1 cellular context compared by ENCODE assay signal in the genomic region with DNA sequence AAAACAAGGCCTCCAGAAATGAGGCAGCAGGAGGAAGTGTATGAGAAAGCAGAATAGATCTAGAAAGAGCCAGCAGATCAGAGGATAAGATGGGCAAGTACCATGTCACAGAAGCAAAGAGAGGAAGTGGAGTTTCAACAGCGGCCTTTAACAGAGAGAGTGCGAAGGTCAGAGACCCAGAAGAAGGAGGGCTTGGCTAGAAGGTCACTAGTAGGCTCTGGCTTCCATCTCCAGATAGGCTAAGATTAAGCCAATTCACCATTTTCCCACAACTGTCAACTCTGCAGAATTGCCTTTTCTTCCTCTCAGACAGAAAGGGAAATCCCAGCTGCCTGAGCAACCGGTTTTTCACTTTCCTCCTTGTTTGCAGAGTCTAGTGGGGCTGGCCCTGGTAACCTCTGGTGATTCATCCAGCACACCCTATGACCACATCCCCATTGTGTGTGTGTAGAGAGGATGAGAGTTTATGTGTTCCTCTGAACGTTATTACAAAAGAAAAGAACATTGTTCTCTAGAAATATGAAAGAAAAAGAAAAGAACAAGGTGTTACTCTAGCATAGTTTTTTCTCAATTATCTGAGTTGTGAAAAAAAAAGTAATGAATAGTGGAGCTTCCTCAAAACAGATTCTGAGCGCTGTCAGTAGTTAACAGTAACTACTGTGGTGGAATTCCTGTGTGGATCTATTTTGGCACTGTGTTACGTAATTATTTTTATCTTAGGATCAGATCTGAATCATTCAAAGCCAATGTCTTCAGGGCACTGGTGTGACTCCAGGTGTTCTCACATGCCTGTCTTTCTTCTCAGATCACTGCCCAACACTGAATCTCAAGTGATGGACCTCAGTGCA.
A peak's percentile ranks its signal among the peaks of the same experiment; 100 is the strongest.
TF ChIP-seq lines count a peak whose summit lies in the region.

No MANE protein-coding gene starts in this region.

TF ChIP-seq in GM12878, 131 proteins besides CTCF, POLR2A, EP300 and RAD21 (continued from another document and continues in another):
- TF ChIP-seq RUNX3 (IDR thresholded peaks at IDR 0.05; ENCODE audit: low read length): peak; percentile 93
- TF ChIP-seq RB1 (IDR thresholded peaks at IDR 0.05; ENCODE audit: borderline replicate concordance): no peak
- no peak for TF ChIP-seq SMARCA5 (IDR thresholded peaks at IDR 0.05)
- TF ChIP-seq, protein P1, sequence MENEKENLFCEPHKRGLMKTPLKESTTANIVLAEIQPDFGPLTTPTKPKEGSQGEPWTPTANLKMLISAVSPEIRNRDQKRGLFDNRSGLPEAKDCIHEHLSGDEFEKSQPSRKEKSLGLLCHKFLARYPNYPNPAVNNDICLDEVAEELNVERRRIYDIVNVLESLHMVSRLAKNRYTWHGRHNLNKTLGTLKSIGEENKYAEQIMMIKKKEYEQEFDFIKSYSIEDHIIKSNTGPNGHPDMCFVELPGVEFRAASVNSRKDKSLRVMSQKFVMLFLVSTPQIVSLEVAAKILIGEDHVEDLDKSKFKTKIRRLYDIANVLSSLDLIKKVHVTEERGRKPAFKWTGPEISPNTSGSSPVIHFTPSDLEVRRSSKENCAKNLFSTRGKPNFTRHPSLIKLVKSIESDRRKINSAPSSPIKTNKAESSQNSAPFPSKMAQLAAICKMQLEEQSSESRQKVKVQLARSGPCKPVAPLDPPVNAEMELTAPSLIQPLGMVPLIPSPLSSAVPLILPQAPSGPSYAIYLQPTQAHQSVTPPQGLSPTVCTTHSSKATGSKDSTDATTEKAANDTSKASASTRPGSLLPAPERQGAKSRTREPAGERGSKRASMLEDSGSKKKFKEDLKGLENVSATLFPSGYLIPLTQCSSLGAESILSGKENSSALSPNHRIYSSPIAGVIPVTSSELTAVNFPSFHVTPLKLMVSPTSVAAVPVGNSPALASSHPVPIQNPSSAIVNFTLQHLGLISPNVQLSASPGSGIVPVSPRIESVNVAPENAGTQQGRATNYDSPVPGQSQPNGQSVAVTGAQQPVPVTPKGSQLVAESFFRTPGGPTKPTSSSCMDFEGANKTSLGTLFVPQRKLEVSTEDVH (IDR thresholded peaks at IDR 0.05; ENCODE audit: low read depth, partially characterized antibody): no peak
- peak; percentile 77 for TF ChIP-seq NBN (IDR thresholded peaks at IDR 0.05)
- TF ChIP-seq, protein P2, sequence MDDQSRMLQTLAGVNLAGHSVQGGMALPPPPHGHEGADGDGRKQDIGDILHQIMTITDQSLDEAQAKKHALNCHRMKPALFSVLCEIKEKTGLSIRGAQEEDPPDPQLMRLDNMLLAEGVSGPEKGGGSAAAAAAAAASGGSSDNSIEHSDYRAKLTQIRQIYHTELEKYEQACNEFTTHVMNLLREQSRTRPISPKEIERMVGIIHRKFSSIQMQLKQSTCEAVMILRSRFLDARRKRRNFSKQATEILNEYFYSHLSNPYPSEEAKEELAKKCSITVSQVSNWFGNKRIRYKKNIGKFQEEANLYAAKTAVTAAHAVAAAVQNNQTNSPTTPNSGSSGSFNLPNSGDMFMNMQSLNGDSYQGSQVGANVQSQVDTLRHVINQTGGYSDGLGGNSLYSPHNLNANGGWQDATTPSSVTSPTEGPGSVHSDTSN (IDR thresholded peaks at IDR 0.05; ENCODE audit: insufficient replicate concordance, low read depth, low read length): no peak
- TF ChIP-seq, protein P3, sequence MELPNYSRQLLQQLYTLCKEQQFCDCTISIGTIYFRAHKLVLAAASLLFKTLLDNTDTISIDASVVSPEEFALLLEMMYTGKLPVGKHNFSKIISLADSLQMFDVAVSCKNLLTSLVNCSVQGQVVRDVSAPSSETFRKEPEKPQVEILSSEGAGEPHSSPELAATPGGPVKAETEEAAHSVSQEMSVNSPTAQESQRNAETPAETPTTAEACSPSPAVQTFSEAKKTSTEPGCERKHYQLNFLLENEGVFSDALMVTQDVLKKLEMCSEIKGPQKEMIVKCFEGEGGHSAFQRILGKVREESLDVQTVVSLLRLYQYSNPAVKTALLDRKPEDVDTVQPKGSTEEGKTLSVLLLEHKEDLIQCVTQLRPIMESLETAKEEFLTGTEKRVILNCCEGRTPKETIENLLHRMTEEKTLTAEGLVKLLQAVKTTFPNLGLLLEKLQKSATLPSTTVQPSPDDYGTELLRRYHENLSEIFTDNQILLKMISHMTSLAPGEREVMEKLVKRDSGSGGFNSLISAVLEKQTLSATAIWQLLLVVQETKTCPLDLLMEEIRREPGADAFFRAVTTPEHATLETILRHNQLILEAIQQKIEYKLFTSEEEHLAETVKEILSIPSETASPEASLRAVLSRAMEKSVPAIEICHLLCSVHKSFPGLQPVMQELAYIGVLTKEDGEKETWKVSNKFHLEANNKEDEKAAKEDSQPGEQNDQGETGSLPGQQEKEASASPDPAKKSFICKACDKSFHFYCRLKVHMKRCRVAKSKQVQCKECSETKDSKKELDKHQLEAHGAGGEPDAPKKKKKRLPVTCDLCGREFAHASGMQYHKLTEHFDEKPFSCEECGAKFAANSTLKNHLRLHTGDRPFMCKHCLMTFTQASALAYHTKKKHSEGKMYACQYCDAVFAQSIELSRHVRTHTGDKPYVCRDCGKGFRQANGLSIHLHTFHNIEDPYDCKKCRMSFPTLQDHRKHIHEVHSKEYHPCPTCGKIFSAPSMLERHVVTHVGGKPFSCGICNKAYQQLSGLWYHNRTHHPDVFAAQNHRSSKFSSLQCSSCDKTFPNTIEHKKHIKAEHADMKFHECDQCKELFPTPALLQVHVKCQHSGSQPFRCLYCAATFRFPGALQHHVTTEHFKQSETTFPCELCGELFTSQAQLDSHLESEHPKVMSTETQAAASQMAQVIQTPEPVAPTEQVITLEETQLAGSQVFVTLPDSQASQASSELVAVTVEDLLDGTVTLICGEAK (IDR thresholded peaks at IDR 0.05; ENCODE audit: borderline replicate concordance): no peak
- no peak for TF ChIP-seq RFX5 (IDR thresholded peaks at IDR 0.05; ENCODE audit: low read depth, low read length)
- no peak for TF ChIP-seq RBBP5 (conservative IDR thresholded peaks at IDR 0.05)
- peak; percentile 93 for TF ChIP-seq NR2F1 (conservative IDR thresholded peaks at IDR 0.05)
- TF ChIP-seq SUZ12 (IDR thresholded peaks at IDR 0.05; ENCODE audit: unreplicated experiment): no peak
- no peak for TF ChIP-seq SMC3 (IDR thresholded peaks at IDR 0.05; ENCODE audit: borderline replicate concordance, low read length)
- 0 out of 2 replicates have a peak, but pooled peaks have one; percentile 21 for TF ChIP-seq MEF2A (IDR thresholded peaks at IDR 0.05; ENCODE audit: insufficient read depth, low read depth, low read length)
- TF ChIP-seq, protein P4, sequence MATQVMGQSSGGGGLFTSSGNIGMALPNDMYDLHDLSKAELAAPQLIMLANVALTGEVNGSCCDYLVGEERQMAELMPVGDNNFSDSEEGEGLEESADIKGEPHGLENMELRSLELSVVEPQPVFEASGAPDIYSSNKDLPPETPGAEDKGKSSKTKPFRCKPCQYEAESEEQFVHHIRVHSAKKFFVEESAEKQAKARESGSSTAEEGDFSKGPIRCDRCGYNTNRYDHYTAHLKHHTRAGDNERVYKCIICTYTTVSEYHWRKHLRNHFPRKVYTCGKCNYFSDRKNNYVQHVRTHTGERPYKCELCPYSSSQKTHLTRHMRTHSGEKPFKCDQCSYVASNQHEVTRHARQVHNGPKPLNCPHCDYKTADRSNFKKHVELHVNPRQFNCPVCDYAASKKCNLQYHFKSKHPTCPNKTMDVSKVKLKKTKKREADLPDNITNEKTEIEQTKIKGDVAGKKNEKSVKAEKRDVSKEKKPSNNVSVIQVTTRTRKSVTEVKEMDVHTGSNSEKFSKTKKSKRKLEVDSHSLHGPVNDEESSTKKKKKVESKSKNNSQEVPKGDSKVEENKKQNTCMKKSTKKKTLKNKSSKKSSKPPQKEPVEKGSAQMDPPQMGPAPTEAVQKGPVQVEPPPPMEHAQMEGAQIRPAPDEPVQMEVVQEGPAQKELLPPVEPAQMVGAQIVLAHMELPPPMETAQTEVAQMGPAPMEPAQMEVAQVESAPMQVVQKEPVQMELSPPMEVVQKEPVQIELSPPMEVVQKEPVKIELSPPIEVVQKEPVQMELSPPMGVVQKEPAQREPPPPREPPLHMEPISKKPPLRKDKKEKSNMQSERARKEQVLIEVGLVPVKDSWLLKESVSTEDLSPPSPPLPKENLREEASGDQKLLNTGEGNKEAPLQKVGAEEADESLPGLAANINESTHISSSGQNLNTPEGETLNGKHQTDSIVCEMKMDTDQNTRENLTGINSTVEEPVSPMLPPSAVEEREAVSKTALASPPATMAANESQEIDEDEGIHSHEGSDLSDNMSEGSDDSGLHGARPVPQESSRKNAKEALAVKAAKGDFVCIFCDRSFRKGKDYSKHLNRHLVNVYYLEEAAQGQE (IDR thresholded peaks at IDR 0.05; ENCODE audit: low read depth, low read length): no peak
- TF ChIP-seq, protein P5, sequence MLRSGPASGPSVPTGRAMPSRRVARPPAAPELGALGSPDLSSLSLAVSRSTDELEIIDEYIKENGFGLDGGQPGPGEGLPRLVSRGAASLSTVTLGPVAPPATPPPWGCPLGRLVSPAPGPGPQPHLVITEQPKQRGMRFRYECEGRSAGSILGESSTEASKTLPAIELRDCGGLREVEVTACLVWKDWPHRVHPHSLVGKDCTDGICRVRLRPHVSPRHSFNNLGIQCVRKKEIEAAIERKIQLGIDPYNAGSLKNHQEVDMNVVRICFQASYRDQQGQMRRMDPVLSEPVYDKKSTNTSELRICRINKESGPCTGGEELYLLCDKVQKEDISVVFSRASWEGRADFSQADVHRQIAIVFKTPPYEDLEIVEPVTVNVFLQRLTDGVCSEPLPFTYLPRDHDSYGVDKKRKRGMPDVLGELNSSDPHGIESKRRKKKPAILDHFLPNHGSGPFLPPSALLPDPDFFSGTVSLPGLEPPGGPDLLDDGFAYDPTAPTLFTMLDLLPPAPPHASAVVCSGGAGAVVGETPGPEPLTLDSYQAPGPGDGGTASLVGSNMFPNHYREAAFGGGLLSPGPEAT (IDR thresholded peaks at IDR 0.05; ENCODE audit: low read depth): peak; percentile 86
- TF ChIP-seq EED (IDR thresholded peaks at IDR 0.05; ENCODE audit: low read depth): 0 out of 2 replicates have a peak, but pooled peaks have one; percentile 32
- TF ChIP-seq, protein P6, sequence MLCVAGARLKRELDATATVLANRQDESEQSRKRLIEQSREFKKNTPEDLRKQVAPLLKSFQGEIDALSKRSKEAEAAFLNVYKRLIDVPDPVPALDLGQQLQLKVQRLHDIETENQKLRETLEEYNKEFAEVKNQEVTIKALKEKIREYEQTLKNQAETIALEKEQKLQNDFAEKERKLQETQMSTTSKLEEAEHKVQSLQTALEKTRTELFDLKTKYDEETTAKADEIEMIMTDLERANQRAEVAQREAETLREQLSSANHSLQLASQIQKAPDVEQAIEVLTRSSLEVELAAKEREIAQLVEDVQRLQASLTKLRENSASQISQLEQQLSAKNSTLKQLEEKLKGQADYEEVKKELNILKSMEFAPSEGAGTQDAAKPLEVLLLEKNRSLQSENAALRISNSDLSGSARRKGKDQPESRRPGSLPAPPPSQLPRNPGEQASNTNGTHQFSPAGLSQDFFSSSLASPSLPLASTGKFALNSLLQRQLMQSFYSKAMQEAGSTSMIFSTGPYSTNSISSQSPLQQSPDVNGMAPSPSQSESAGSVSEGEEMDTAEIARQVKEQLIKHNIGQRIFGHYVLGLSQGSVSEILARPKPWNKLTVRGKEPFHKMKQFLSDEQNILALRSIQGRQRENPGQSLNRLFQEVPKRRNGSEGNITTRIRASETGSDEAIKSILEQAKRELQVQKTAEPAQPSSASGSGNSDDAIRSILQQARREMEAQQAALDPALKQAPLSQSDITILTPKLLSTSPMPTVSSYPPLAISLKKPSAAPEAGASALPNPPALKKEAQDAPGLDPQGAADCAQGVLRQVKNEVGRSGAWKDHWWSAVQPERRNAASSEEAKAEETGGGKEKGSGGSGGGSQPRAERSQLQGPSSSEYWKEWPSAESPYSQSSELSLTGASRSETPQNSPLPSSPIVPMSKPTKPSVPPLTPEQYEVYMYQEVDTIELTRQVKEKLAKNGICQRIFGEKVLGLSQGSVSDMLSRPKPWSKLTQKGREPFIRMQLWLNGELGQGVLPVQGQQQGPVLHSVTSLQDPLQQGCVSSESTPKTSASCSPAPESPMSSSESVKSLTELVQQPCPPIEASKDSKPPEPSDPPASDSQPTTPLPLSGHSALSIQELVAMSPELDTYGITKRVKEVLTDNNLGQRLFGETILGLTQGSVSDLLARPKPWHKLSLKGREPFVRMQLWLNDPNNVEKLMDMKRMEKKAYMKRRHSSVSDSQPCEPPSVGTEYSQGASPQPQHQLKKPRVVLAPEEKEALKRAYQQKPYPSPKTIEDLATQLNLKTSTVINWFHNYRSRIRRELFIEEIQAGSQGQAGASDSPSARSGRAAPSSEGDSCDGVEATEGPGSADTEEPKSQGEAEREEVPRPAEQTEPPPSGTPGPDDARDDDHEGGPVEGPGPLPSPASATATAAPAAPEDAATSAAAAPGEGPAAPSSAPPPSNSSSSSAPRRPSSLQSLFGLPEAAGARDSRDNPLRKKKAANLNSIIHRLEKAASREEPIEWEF (IDR thresholded peaks at IDR 0.05; ENCODE audit: insufficient replicate concordance, low read depth, low read length): no peak
- no peak for TF ChIP-seq YBX1 (IDR thresholded peaks at IDR 0.05)
- TF ChIP-seq, protein P7, sequence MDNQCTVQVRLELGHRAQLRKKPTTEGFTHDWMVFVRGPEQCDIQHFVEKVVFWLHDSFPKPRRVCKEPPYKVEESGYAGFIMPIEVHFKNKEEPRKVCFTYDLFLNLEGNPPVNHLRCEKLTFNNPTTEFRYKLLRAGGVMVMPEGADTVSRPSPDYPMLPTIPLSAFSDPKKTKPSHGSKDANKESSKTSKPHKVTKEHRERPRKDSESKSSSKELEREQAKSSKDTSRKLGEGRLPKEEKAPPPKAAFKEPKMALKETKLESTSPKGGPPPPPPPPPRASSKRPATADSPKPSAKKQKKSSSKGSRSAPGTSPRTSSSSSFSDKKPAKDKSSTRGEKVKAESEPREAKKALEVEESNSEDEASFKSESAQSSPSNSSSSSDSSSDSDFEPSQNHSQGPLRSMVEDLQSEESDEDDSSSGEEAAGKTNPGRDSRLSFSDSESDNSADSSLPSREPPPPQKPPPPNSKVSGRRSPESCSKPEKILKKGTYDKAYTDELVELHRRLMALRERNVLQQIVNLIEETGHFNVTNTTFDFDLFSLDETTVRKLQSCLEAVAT (IDR thresholded peaks at IDR 0.05): peak; percentile 25; the same call in 1 of the 2 replicates
- TF ChIP-seq, protein P8, sequence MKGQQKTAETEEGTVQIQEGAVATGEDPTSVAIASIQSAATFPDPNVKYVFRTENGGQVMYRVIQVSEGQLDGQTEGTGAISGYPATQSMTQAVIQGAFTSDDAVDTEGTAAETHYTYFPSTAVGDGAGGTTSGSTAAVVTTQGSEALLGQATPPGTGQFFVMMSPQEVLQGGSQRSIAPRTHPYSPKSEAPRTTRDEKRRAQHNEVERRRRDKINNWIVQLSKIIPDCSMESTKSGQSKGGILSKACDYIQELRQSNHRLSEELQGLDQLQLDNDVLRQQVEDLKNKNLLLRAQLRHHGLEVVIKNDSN (IDR thresholded peaks at IDR 0.05; ENCODE audit: borderline replicate concordance, extremely low read length, insufficient read depth, low read depth, low read length): no peak
- peak; percentile 76 for TF ChIP-seq NFIC (IDR thresholded peaks at IDR 0.05; ENCODE audit: low read depth, low read length)
- TF ChIP-seq CREM (IDR thresholded peaks at IDR 0.05; ENCODE audit: low read depth): peak; percentile 62; the same call in 1 of the 2 replicates
- TF ChIP-seq SREBF2 (IDR thresholded peaks at IDR 0.05; ENCODE audit: low read length): no peak
- peak; percentile 89 for TF ChIP-seq MTA2 (IDR thresholded peaks at IDR 0.05; ENCODE audit: low read depth)
- TF ChIP-seq HDGF (IDR thresholded peaks at IDR 0.05): no peak
- TF ChIP-seq, protein P9, sequence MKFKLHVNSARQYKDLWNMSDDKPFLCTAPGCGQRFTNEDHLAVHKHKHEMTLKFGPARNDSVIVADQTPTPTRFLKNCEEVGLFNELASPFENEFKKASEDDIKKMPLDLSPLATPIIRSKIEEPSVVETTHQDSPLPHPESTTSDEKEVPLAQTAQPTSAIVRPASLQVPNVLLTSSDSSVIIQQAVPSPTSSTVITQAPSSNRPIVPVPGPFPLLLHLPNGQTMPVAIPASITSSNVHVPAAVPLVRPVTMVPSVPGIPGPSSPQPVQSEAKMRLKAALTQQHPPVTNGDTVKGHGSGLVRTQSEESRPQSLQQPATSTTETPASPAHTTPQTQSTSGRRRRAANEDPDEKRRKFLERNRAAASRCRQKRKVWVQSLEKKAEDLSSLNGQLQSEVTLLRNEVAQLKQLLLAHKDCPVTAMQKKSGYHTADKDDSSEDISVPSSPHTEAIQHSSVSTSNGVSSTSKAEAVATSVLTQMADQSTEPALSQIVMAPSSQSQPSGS (IDR thresholded peaks at IDR 0.05; ENCODE audit: low read length): peak; percentile 77
